Comparison of ENCODE assay signal across 14 cellular contexts in genomic region chr7:24948739-24949138, GRCh38. TPM values are rescaled to one million over a fixed set of nuclear protein-coding genes. Genes with fewer than 3 reads are reported as not detected.
A peak's percentile ranks its signal among the peaks of the same experiment; 100 is the strongest.
DNase-seq lines count a peak whose midpoint lies in the region; ATAC-seq, FAIRE-seq and TF ChIP-seq lines count a peak whose summit lies in the region.
"Had no signal": no experiment of that assay in that cellular context is flagged by ENCODE, and none has a peak within 500 bp of the region (broad histone marks: within the 10 kb centered on the region; RNA-seq: fewer than 3 reads in every experiment).

No MANE protein-coding gene starts in this region.

- H4K20me1 ChIP-seq in K562 (replicated peaks; ENCODE audit: control insufficient read depth, insufficient read depth, low read length): no peaks in the 10 kb centered on the region; the same call in 1 of the 2 replicates

- intact Hi-C loops in K562 (cut with micrococcal nuclease): no loop called here
- intact Hi-C loops in CD8-positive, alpha-beta T cell (cut with DNase I, micrococcal nuclease): no loop called here

- 68% methylated on average over 4 of the region's 4 CpGs for WGBS in K562 (ENCODE audit: insufficient coverage, low coverage, missing lambda C conversion rate)
- 86% methylated on average over 4 of the region's 4 CpGs for WGBS in suprapubic skin

- H3K4me1 ChIP-seq in K562 (replicated peaks in 1 of 2; ENCODE audit: control insufficient read depth in 2 of 2, insufficient read depth in 2 of 2, low read length in 2 of 2) (peaks cover 0 to 2% of the 10 kb centered on the region in 2 experiments; a peak in 2 of 5 replicates), suprapubic skin (no peaks in the 10 kb centered on the region)
- no peaks in the 10 kb centered on the region for H3K4me1 ChIP-seq in CD8-positive, alpha-beta T cell (ENCODE audit: insufficient read depth, low read length)

- no peak for FAIRE-seq in K562 (lab: Jason Lieb, UNC)

- peaks cover 2% of the 10 kb centered on the region in 2 donors for H3K9me3 Mint-ChIP-seq in activated T-cell treated with anti-CD3 and anti-CD28 coated beads, Interleukin-2, amount 50 U/mL, for 72 hours
- no peaks in the 10 kb centered on the region for H3K9me3 Mint-ChIP-seq in CD8-positive, alpha-beta T cell

- no peak overlapping the region for H2AFZ ChIP-seq in K562 (ENCODE audit: low read depth, low read length)

- no peak for DNase-seq in activated T-cell treated with anti-CD3 and anti-CD28 coated beads, Interleukin-2, amount 50 U/mL, for 72 hours
- DNase-seq in activated T-cell treated with anti-CD3 and anti-CD28 coated beads, Interleukin-2, amount 50 U/mL, for 1 hour: no peak
- DNase-seq in K562 (ENCODE audit: extremely low read depth in 1 of 4, low spot score in 3 of 4) (no peak), suprapubic skin (ENCODE audit: low spot score in 2 of 2) (no peak), ACHN (no peak), NOMO-1 treated with dmso at 0.1 percent for 144 hours (lab: John Stamatoyannopoulos, UW; ENCODE audit: unreplicated experiment) (no peak)
- no peak for DNase-seq in CD8-positive, alpha-beta T cell
- DNase-seq: MG63, NCI-H226, T-helper 9 cell, thyroid gland had no signal

- TF ChIP-seq POLR2A in K562 (conservative IDR thresholded peaks at IDR 0.05) (no peak), suprapubic skin (IDR thresholded peaks at IDR 0.05) (no peak)

- TF ChIP-seq EP300 in K562 (IDR thresholded peaks at IDR 0.05; ENCODE audit: low read length) (no peak), suprapubic skin (IDR thresholded peaks at IDR 0.05) (no peak)

- no peaks in the 10 kb centered on the region for H3K9me1 ChIP-seq in K562 (ENCODE audit: control insufficient read depth, insufficient read depth, low read length)

- CTCF ChIA-PET in K562 (lab: Yijun Ruan, JAX; ENCODE audit: low intra/inter-chr PET ratio): no interaction called here
- CTCF ChIA-PET in CD8-positive, alpha-beta T cell (lab: Charles Lee): interaction anchor here (1.2 kb wide), 1 partner anchor 136 kb away, joined by 3 read pairs; no protein-coding TSS in a partner anchor

- H3K4me3 ChIP-seq in K562 (no peak overlapping the region), suprapubic skin (no peak overlapping the region)
- H3K4me3 ChIP-seq in CD8-positive, alpha-beta T cell (ENCODE audit: low read depth, low read length): no peak overlapping the region
- H3K4me3 ChIP-seq: MG63, thyroid gland had no signal

- no peaks in the 10 kb centered on the region for H3K27me3 ChIP-seq in K562 (ENCODE audit: control insufficient read depth in 2 of 2, insufficient read depth in 2 of 2, low read length in 2 of 2)
- no peaks in the 10 kb centered on the region for H3K27me3 ChIP-seq in suprapubic skin
- H3K27me3 ChIP-seq in CD8-positive, alpha-beta T cell (ENCODE audit: insufficient read depth, low read length): no peaks in the 10 kb centered on the region
- H3K27me3 ChIP-seq: MG63, thyroid gland had no signal

- H3K4me2 ChIP-seq in K562 (ENCODE audit: insufficient read depth, low read length): no peak overlapping the region

- peak overlapping the region in 1 of 2 donors; percentile 61 for H3K4me3 Mint-ChIP-seq in activated T-cell treated with anti-CD3 and anti-CD28 coated beads, Interleukin-2, amount 50 U/mL, for 72 hours
- H3K4me3 Mint-ChIP-seq in CD8-positive, alpha-beta T cell: no peak overlapping the region
- H3K4me3 Mint-ChIP-seq: brain had no signal

- ATAC-seq in activated T-cell treated with anti-CD3 and anti-CD28 coated beads, Interleukin-2, amount 50 U/mL, for 72 hours (replicated peaks in 1 of 2): peak; percentile 65 to 84
- ATAC-seq in HG03439 (IDR thresholded peaks at IDR 0.05; ENCODE audit: unreplicated experiment): peak; percentile 60
- ATAC-seq in K562: no peak
- no peak for ATAC-seq in CD8-positive, alpha-beta T cell
- ATAC-seq: Panc1 had no signal

- H3K36me3 Mint-ChIP-seq in activated T-cell treated with anti-CD3 and anti-CD28 coated beads, Interleukin-2, amount 50 U/mL, for 72 hours (ENCODE audit: insufficient read depth in 2 of 2): peaks cover 2% of the 10 kb centered on the region in 2 donors
- H3K36me3 Mint-ChIP-seq in CD8-positive, alpha-beta T cell: no peaks in the 10 kb centered on the region
- H3K36me3 Mint-ChIP-seq: brain had no signal

- no peak overlapping the region for H3K9ac ChIP-seq in K562 (ENCODE audit: insufficient read depth in 1 of 2, low read depth in 2 of 2, low read length in 2 of 2)

- TF ChIP-seq CTCF in K562 (IDR thresholded peaks at IDR 0.05 in 2 of 3, conservative IDR thresholded peaks at IDR 0.05 in 1 of 3; ENCODE audit: insufficient read depth in 2 of 3, low read depth in 1 of 3, low read length in 3 of 3): no peak
- no peak for TF ChIP-seq CTCF in suprapubic skin (IDR thresholded peaks at IDR 0.05)
- no peak for TF ChIP-seq CTCF in CD8-positive, alpha-beta T cell (IDR thresholded peaks at IDR 0.05)

- POLR2A ChIA-PET in K562 (lab: Yijun Ruan, JAX): interaction anchor here (1.1 to 2.6 kb wide), 2 partner anchors 10 kb away, joined by 4 to 9 read pairs; no protein-coding TSS in a partner anchor
- POLR2A ChIA-PET in CD8-positive, alpha-beta T cell (lab: Charles Lee): interaction anchor here (1.5 kb wide), 1 partner anchor 31 kb away, joined by 4 read pairs; the partner anchor contains the start of gene OSBPL3

- no peaks in the 10 kb centered on the region for H3K27me3 Mint-ChIP-seq in activated T-cell treated with anti-CD3 and anti-CD28 coated beads, Interleukin-2, amount 50 U/mL, for 72 hours (ENCODE audit: low read depth)
- no peaks in the 10 kb centered on the region for H3K27me3 Mint-ChIP-seq in CD8-positive, alpha-beta T cell (ENCODE audit: low read depth)
- H3K27me3 Mint-ChIP-seq: brain had no signal

- no TSS peak for BruUV-seq in K562 (replicated peaks; lab: Mats Ljungman, UMichigan)

- TF ChIP-seq RAD21 in K562 (CRISPR knock-in tag; conservative IDR thresholded peaks at IDR 0.05 in 1 of 2, IDR thresholded peaks at IDR 0.05 in 1 of 2): no peak

- in situ Hi-C loops in K562 (cut with MboI): no loop called here
- in situ Hi-C loops in ACHN (cut with HindIII; ENCODE audit: low pct_ligation_motif_present, low pct_unique_long_range_greater_than_20kb, low sequenced_read_pairs): no loop called here

- peaks cover 47% of the 10 kb centered on the region for H3K4me1 Mint-ChIP-seq in activated T-cell treated with anti-CD3 and anti-CD28 coated beads, Interleukin-2, amount 50 U/mL, for 72 hours (ENCODE audit: low read depth)
- H3K4me1 Mint-ChIP-seq in CD8-positive, alpha-beta T cell (ENCODE audit: low read depth): peaks cover 48% of the 10 kb centered on the region

- H3K79me2 ChIP-seq in K562 (ENCODE audit: control insufficient read depth, insufficient read depth, low read length): peaks cover 91% of the 10 kb centered on the region

- H3K27ac ChIP-seq in K562 (ENCODE audit: extremely low read depth, low read depth, low read length) (no peak overlapping the region), suprapubic skin (no peak overlapping the region)
- no peak overlapping the region for H3K27ac ChIP-seq in CD8-positive, alpha-beta T cell (ENCODE audit: low read depth, low read length)
- H3K27ac ChIP-seq: thyroid gland had no signal

- no peaks in the 10 kb centered on the region for H3K9me3 ChIP-seq in K562 (replicated peaks; ENCODE audit: control insufficient read depth, insufficient read depth, low read depth, low read length)
- no peaks in the 10 kb centered on the region for H3K9me3 ChIP-seq in suprapubic skin
- no peaks in the 10 kb centered on the region for H3K9me3 ChIP-seq in CD8-positive, alpha-beta T cell (ENCODE audit: low read length)
- H3K9me3 ChIP-seq: MG63, thyroid gland had no signal

- no peaks in the 10 kb centered on the region; the same call in 2 of the 3 replicates for H3K36me3 ChIP-seq in K562 (ENCODE audit: control insufficient read depth, insufficient read depth, low read length)
- H3K36me3 ChIP-seq in suprapubic skin: no peaks in the 10 kb centered on the region
- H3K36me3 ChIP-seq in CD8-positive, alpha-beta T cell (ENCODE audit: insufficient read depth, low read length): no peaks in the 10 kb centered on the region
- H3K36me3 ChIP-seq: MG63, thyroid gland had no signal

- H3K27ac Mint-ChIP-seq in activated T-cell treated with anti-CD3 and anti-CD28 coated beads, Interleukin-2, amount 50 U/mL, for 72 hours: peak overlapping the region; percentile 55
- H3K27ac Mint-ChIP-seq in CD8-positive, alpha-beta T cell: no peak overlapping the region
- H3K27ac Mint-ChIP-seq: brain had no signal

TF ChIP-seq in K562, 482 proteins besides CTCF, POLR2A, EP300 and RAD21:
- peak; percentile 57; the same call in 1 of the 2 replicates for TF ChIP-seq ATF3 (IDR thresholded peaks at IDR 0.05)
- TF ChIP-seq ATF3 (CRISPR knock-in tag; conservative IDR thresholded peaks at IDR 0.05): no peak
- no peak for TF ChIP-seq RBBP5 (IDR thresholded peaks at IDR 0.05; ENCODE audit: borderline replicate concordance, insufficient read depth, low read length, poor library complexity, severe bottlenecking)

RNA-seq across cellular contexts. Expression of gene OSBPL3, which starts 31.2 kb away (rescaled TPM):
- total RNA-seq in activated T-cell treated with anti-CD3 and anti-CD28 coated beads, Interleukin-2, amount 50 U/mL, for 72 hours: 10 to 100 TPM; 52.9 to 53.0 TPM
- 124 and 131 TPM in 2 replicates for total RNA-seq in K562 (2011; cell fraction: chromatin; rRNA removed; ENCODE audit: low replicate concordance)
- 33.5 and 46.1 TPM in 2 replicates for total RNA-seq in K562 (2011; cell fraction: nucleolus; rRNA removed)
- total RNA-seq in K562 (2011; cell fraction: nucleoplasm; rRNA removed): 48.8 and 79.4 TPM in 2 replicates
- total RNA-seq in K562 (2014; rRNA removed): 16.3 and 22.1 TPM in 2 replicates
- total RNA-seq in K562 (2014; rRNA removed; fragmentation: Illumina TruSeq; extraction: Trizol): 33.4 and 39.0 TPM in 2 replicates
- 25.4 and 26.5 TPM in 2 replicates for total RNA-seq in K562 (2015; rRNA removed; fragmentation: Illumina TruSeq; extraction: Trizol)
- 35.0 and 37.2 TPM in 2 replicates for total RNA-seq in K562 (2021)
- 23.8 and 34.0 TPM in 2 replicates for polyA plus RNA-seq in K562 (2011; rRNA removed)
- 7.9 and 9.7 TPM in 2 replicates for polyA plus RNA-seq in K562 (2011; cell fraction: cytosol; rRNA removed)
- polyA plus RNA-seq in K562 (2011; cell fraction: nucleus; rRNA removed): 50.5 and 63.2 TPM in 2 replicates
- 13.1 and 17.7 TPM in 2 replicates for polyA plus RNA-seq in K562 (2012)
- 24.9 and 29.9 TPM in 2 replicates for polyA plus RNA-seq in K562 (2014; fragmentation: Illumina TruSeq; extraction: Trizol)
- 1 to 10 TPM; 4.8 to 6.8 TPM for polyA plus RNA-seq in K562 (2014; fragmentation: Nextera tagmentation; extraction: Ambion mirVana)
- 20.3 and 21.2 TPM in 2 replicates for polyA plus RNA-seq in K562 (2014; rRNA removed)
- 70.4 and 71.2 TPM in 2 replicates for polyA minus RNA-seq in K562 (2011; rRNA and poly(A)+ RNA removed)
- polyA minus RNA-seq in K562 (2011; cell fraction: cytosol; rRNA and poly(A)+ RNA removed): 20.3 and 33.0 TPM in 2 replicates
- 46.0 and 48.3 TPM in 2 replicates for polyA minus RNA-seq in K562 (2011; cell fraction: nucleus; rRNA and poly(A)+ RNA removed)
- 10 to 100 TPM; 22.0 to 49.0 (median 27.3) TPM for total RNA-seq in suprapubic skin
- 10 to 100 TPM; 12.0 to 13.8 TPM for total RNA-seq in CD8-positive, alpha-beta T cell

Comparison
In these comparisons a context has a peak if more than half of its experiments do, and no peak if none do; other contexts are left out.
1. ATAC-seq: peak in activated T-cell treated with anti-CD3 and anti-CD28 coated beads, Interleukin-2, amount 50 U/mL, for 72 hours (2 of 2) and HG03439 (single experiment); none in K562 (single experiment) and CD8-positive, alpha-beta T cell (single experiment).